Comparison of ENCODE assay signal across 1 cellular context in the genomic region with DNA sequence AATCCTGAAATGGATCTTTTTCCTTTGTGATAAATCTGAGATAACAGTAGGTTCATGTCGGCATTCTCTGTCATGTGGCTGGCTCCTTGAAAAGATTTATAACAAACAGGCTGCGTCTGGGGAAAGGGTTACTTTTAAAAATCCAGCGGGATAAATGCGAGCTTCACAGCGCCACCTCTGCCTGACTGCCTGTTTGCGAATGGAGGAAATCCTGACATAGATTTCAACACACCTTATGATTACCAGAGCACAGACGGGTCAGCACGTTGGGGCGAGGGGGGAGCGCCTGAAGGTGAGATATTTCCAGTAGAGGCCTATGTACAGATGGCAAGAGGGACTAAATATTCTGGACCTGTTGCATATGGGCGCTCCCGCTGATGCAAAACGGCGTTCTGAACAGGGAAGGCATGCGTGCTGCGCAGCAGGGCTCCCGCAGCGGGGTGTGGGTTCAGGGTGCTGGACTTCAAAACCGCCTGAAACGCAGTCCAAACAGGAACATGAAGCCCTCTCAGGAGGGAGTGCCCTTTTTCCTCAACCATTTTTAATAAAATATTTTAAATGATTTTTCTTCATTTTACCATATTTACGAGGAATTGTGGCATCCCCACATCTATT.
TF ChIP-seq lines count a peak whose summit lies in the region.

No MANE protein-coding gene starts in this region.

TF ChIP-seq in K562, 482 proteins besides CTCF, POLR2A, EP300 and RAD21:
- TF ChIP-seq, protein P1, sequence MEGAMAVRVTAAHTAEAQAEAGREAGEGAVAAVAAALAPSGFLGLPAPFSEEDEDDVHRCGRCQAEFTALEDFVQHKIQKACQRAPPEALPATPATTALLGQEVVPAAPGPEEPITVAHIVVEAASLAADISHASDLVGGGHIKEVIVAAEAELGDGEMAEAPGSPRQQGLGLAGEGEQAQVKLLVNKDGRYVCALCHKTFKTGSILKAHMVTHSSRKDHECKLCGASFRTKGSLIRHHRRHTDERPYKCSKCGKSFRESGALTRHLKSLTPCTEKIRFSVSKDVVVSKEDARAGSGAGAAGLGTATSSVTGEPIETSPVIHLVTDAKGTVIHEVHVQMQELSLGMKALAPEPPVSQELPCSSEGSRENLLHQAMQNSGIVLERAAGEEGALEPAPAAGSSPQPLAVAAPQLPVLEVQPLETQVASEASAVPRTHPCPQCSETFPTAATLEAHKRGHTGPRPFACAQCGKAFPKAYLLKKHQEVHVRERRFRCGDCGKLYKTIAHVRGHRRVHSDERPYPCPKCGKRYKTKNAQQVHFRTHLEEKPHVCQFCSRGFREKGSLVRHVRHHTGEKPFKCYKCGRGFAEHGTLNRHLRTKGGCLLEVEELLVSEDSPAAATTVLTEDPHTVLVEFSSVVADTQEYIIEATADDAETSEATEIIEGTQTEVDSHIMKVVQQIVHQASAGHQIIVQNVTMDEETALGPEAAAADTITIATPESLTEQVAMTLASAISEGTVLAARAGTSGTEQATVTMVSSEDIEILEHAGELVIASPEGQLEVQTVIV (CRISPR knock-in tag; IDR thresholded peaks at IDR 0.05; ENCODE audit: borderline replicate concordance): no peak
- TF ChIP-seq EZH2 (IDR thresholded peaks at IDR 0.05; ENCODE audit: borderline replicate concordance, low read depth, low read length): no peak
- TF ChIP-seq, protein P2, sequence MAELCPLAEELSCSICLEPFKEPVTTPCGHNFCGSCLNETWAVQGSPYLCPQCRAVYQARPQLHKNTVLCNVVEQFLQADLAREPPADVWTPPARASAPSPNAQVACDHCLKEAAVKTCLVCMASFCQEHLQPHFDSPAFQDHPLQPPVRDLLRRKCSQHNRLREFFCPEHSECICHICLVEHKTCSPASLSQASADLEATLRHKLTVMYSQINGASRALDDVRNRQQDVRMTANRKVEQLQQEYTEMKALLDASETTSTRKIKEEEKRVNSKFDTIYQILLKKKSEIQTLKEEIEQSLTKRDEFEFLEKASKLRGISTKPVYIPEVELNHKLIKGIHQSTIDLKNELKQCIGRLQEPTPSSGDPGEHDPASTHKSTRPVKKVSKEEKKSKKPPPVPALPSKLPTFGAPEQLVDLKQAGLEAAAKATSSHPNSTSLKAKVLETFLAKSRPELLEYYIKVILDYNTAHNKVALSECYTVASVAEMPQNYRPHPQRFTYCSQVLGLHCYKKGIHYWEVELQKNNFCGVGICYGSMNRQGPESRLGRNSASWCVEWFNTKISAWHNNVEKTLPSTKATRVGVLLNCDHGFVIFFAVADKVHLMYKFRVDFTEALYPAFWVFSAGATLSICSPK (IDR thresholded peaks at IDR 0.05; ENCODE audit: borderline replicate concordance): no peak
- TF ChIP-seq, protein P3, sequence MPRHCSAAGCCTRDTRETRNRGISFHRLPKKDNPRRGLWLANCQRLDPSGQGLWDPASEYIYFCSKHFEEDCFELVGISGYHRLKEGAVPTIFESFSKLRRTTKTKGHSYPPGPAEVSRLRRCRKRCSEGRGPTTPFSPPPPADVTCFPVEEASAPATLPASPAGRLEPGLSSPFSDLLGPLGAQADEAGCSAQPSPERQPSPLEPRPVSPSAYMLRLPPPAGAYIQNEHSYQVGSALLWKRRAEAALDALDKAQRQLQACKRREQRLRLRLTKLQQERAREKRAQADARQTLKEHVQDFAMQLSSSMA (CRISPR knock-in tag; IDR thresholded peaks at IDR 0.05): no peak
- no peak for TF ChIP-seq ZNF224 (CRISPR knock-in tag; IDR thresholded peaks at IDR 0.05)
- TF ChIP-seq DMBX1 (CRISPR knock-in tag; IDR thresholded peaks at IDR 0.05; ENCODE audit: borderline replicate concordance): no peak
- TF ChIP-seq PHTF2 (CRISPR knock-in tag; IDR thresholded peaks at IDR 0.05): no peak
- no peak for TF ChIP-seq TAF7 (tag; IDR thresholded peaks at IDR 0.05)
- TF ChIP-seq, protein P4, sequence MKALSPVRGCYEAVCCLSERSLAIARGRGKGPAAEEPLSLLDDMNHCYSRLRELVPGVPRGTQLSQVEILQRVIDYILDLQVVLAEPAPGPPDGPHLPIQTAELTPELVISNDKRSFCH (CRISPR knock-in tag; IDR thresholded peaks at IDR 0.05): no peak
- TF ChIP-seq, protein P4 (tag; IDR thresholded peaks at IDR 0.05): no peak
